ENCODE assay signal across 31 cellular contexts in genomic region chr14:48963231-48963630, GRCh38.
"Had no signal": no experiment of that assay in that cellular context is flagged by ENCODE, and none has a peak within 500 bp of the region (broad histone marks: within the 10 kb centered on the region; RNA-seq: fewer than 3 reads in every experiment).

No MANE protein-coding gene starts in this region.

- H3K36me3 ChIP-seq: brain microvascular endothelial cell, cardiac muscle cell, MG63 had no signal

- H3K27me3 ChIP-seq: brain microvascular endothelial cell, cardiac muscle cell, MG63 had no signal

- H3K27ac ChIP-seq: brain microvascular endothelial cell, cardiac muscle cell, KMS-11, SK-N-MC had no signal

- DNase-seq: activated B cell treated with CpG ODN at 0.5 μM for 24 hours; activated CD4-positive, alpha-beta memory T cell treated with anti-CD3 and anti-CD28 coated beads for 36 hours; activated CD4-positive, alpha-beta T cell treated with anti-CD3 and anti-CD28 coated beads for 1 hour; activated CD4-positive, alpha-beta T cell treated with anti-CD3 and anti-CD28 coated beads, Interleukin-2, amount 10 ng/mL, durations not matched to agents 7 days and 5 days; activated gamma-delta T cell; activated naive CD4-positive, alpha-beta T cell treated with anti-CD3 and anti-CD28 coated beads for 36 hours; activated T-cell treated with anti-CD3 and anti-CD28 coated beads for 4 hours; activated T-cell treated with anti-CD3 and anti-CD28 coated beads, Interleukin-2, amount 50 U/mL, for 48 hours; amygdala; brain microvascular endothelial cell; MG63; MV-4-11; NCI-H1092 treated with DMSO at 0.1 percent for 48 hours; NCI-H1417 treated with DMSO at 0.1 percent for 48 hours; NCI-H1694; NCI-H2029; NCI-H2107; NCI-H2171 treated with DMSO at 0.1 percent for 48 hours; NCI-H345; NCI-H510A; NCI-H69; NK-92 treated with Interleukin-12 subunit alpha and Interleukin-12 subunit beta, amount 100 ng/mL, for 24 hours; OCI-M1; RPMI8226; T-helper 1 cell had no signal

- H3K4me3 ChIP-seq: cardiac muscle cell, MG63, SK-N-MC had no signal

- ATAC-seq: activated T-helper 17 cell treated with anti-CD3 and anti-CD28 coated beads, Interleukin-2, amount 50 U/mL, for 72 hours; Panc1; Right ventricle myocardium inferior had no signal

- H3K9me3 ChIP-seq: MG63 had no signal

- H3K4me2 ChIP-seq: KMS-11 had no signal

- H3K9ac ChIP-seq: KMS-11 had no signal
